22 cellular contexts compared by ENCODE assay signal in the genomic region with DNA sequence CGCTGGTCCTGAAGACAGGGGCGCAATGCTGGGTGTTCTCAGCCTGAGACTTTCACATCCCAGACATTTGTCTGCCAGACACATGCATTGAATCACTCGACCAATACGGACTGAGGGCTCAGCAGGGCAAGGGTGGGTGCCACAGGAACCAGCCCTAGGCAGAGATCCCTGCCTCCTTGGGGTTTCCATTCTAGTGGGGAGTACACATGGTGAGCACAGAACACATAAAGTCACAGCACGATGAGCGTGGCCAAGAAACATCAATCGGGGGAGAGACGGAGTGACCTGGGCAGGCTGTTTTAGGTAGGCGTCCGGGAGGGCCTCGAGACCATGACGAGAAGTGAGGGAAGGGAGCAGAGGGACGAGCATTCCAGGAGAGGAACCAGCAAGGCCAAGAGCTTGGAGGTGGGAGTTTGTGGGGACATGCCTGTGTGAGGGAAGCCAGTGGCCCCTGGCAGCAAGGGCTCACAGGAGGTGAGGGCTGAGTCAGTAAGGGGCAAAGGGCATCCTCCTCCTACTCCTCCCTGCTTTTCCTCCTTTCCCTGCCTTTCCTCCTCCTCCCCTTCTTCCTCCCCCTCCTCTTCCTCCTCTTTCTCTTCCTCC.
DNase-seq lines count a peak whose midpoint lies in the region; ATAC-seq, FAIRE-seq and TF ChIP-seq lines count a peak whose summit lies in the region.
"Had no signal": no experiment of that assay in that cellular context is flagged by ENCODE, and none has a peak within 500 bp of the region (broad histone marks: within the 10 kb centered on the region; RNA-seq: fewer than 3 reads in every experiment).

No MANE protein-coding gene starts in this region.

- H3K4me3 ChIP-seq in A673 (ENCODE audit: low read depth, low read length, poor library complexity, severe bottlenecking): no peak overlapping the region
- H3K4me3 ChIP-seq in HEK293 (ENCODE audit: low read depth, low read length): no peak overlapping the region
- peak overlapping the region in 1 of 2 donors; percentile 50 for H3K4me3 ChIP-seq in neuronal stem cell (ENCODE audit: low read length in 2 of 2)
- H3K4me3 ChIP-seq: GM23338 had no signal

- H3K36me3 ChIP-seq in A673 (ENCODE audit: insufficient read depth, low read length, poor library complexity, severe bottlenecking): no peaks in the 10 kb centered on the region
- no peaks in the 10 kb centered on the region for H3K36me3 ChIP-seq in HEK293 (ENCODE audit: control insufficient read depth in 2 of 2, insufficient read depth in 1 of 2, low read length in 2 of 2)
- H3K36me3 ChIP-seq in neuronal stem cell (replicated peaks in 1 of 2; ENCODE audit: control insufficient read depth in 2 of 2, insufficient read depth in 2 of 2, low read length in 2 of 2): peaks cover 0 to 2% of the 10 kb centered on the region in 2 donors
- H3K36me3 ChIP-seq: BE2C had no signal

- no CpG with 5 or more reads among the region's 13 CpGs for WGBS in neuronal stem cell (ENCODE audit: extremely low coverage in 2 of 2, insufficient read length in 2 of 2, insufficient replicate concordance in 1 of 2), 2 donors

- no TSS peak for BruUV-seq in A673 (replicated peaks; lab: Mats Ljungman, UMichigan)
- BruUV-seq in MCF 10A (replicated peaks; lab: Mats Ljungman, UMichigan): no TSS peak

- H3K9me3 ChIP-seq in A673 (ENCODE audit: low read depth, low read length, poor library complexity, severe bottlenecking) (no peaks in the 10 kb centered on the region), HEK293 (ENCODE audit: control insufficient read depth, insufficient read depth, low read depth, low read length) (no peaks in the 10 kb centered on the region; the same call in 1 of the 2 replicates), neuronal stem cell (replicated peaks in 1 of 2; ENCODE audit: control insufficient read depth in 2 of 2, insufficient read depth in 1 of 2, low read depth in 1 of 2, low read length in 2 of 2) (peaks cover 0 to 20% of the 10 kb centered on the region in 2 donors)
- H3K9me3 ChIP-seq: BE2C had no signal

- H3K4me2 ChIP-seq in neuronal stem cell (ENCODE audit: insufficient read depth, low read length, poor library complexity, severe bottlenecking): no peak overlapping the region
- H3K4me2 ChIP-seq: GM23338 had no signal

- peak overlapping the region; percentile 74 for H2AFZ ChIP-seq in neuronal stem cell (ENCODE audit: low read length)
- H2AFZ ChIP-seq: GM23338 had no signal

- H3K4me1 ChIP-seq in A673 (ENCODE audit: insufficient read depth, low read length, poor library complexity, severe bottlenecking) (peaks cover 19% of the 10 kb centered on the region), HEK293 (ENCODE audit: control insufficient read depth, insufficient read depth, low read length) (no peaks in the 10 kb centered on the region), neuronal stem cell (ENCODE audit: control insufficient read depth in 2 of 2, insufficient read depth in 1 of 2, low read depth in 1 of 2, low read length in 2 of 2) (peaks cover 11 to 39% of the 10 kb centered on the region in 2 donors)
- H3K4me1 ChIP-seq: BE2C had no signal

- H3K23ac ChIP-seq in neuronal stem cell (ENCODE audit: low read depth, low read length, poor library complexity): no peak overlapping the region

- H3K4me1 Mint-ChIP-seq in MCF 10A (ENCODE audit: insufficient read depth, unreplicated experiment): no peaks in the 10 kb centered on the region
- H3K4me1 Mint-ChIP-seq: CD4-positive, CD25-positive, alpha-beta regulatory T cell; CD8-positive, alpha-beta memory T cell; GM23338 had no signal

- H3K4me3 Mint-ChIP-seq in MCF 10A (ENCODE audit: unreplicated experiment): no peak overlapping the region
- H3K4me3 Mint-ChIP-seq: CD4-positive, CD25-positive, alpha-beta regulatory T cell; GM23338 had no signal

- H4K8ac ChIP-seq in neuronal stem cell (ENCODE audit: low read depth, low read length): no peak overlapping the region

- TF ChIP-seq CTCF in A673 (conservative IDR thresholded peaks at IDR 0.05; ENCODE audit: low read depth, low read length) (no peak), HEK293 (tag by site-specific recombination; IDR thresholded peaks at IDR 0.05) (no peak), MCF 10A (IDR thresholded peaks at IDR 0.05; ENCODE audit: unreplicated experiment) (no peak)

- H2BK120ac ChIP-seq in neuronal stem cell (ENCODE audit: low read depth, low read length): no peak overlapping the region

- CTCF ChIA-PET in A673 (lab: Charles Lee): no interaction called here
- CTCF ChIA-PET in HEK293 (lab: Yijun Ruan, JAX): no interaction called here
- CTCF ChIA-PET in MCF 10A (lab: Yijun Ruan, JAX): no interaction called here

- H3K14ac ChIP-seq in neuronal stem cell (ENCODE audit: low read length): no peak overlapping the region

- no peaks in the 10 kb centered on the region for H3K79me1 ChIP-seq in neuronal stem cell (ENCODE audit: low read depth, low read length)

- peak overlapping the region; percentile 73 for H2AK5ac ChIP-seq in neuronal stem cell (ENCODE audit: low read depth, low read length)

- H3K27ac ChIP-seq in A673 (ENCODE audit: low read depth, low read length, poor library complexity, severe bottlenecking) (peak overlapping the region; percentile 94), HEK293 (ENCODE audit: extremely low read depth, low read depth, low read length) (no peak overlapping the region), neuronal stem cell (replicated peaks; ENCODE audit: low read length) (peak overlapping the region; percentile 63)

- peak overlapping the region; percentile 6 for H2BK5ac ChIP-seq in neuronal stem cell (ENCODE audit: low read length)

- POLR2A ChIA-PET in A673 (lab: Charles Lee; ENCODE audit: low non-redundant PET) (no interaction called here), HEK293 (lab: Yijun Ruan, JAX) (no interaction called here), MCF 10A (lab: Yijun Ruan, JAX) (no interaction called here)

- no peak for ATAC-seq in GM21381 (IDR thresholded peaks at IDR 0.05; ENCODE audit: unreplicated experiment)
- ATAC-seq: GM23338 had no signal

- no peak overlapping the region for H3K27ac Mint-ChIP-seq in MCF 10A (ENCODE audit: low read depth, unreplicated experiment)
- H3K27ac Mint-ChIP-seq: CD4-positive, CD25-positive, alpha-beta regulatory T cell; CD8-positive, alpha-beta memory T cell; GM23338 had no signal

- no peaks in the 10 kb centered on the region for H3K27me3 ChIP-seq in A673 (replicated peaks; ENCODE audit: insufficient read depth, low read depth, low read length, poor library complexity)
- H3K27me3 ChIP-seq in neuronal stem cell (ENCODE audit: control insufficient read depth in 3 of 3, insufficient read depth in 3 of 3, low read depth in 1 of 3, low read length in 3 of 3): peaks cover 0 to 17% (median 0%) of the 10 kb centered on the region in 3 experiments
- H3K27me3 ChIP-seq: BE2C had no signal

- peak overlapping the region; percentile 44 for H3K18ac ChIP-seq in neuronal stem cell (ENCODE audit: low read length)

- no peaks in the 10 kb centered on the region for H3K27me3 Mint-ChIP-seq in MCF 10A (ENCODE audit: insufficient read depth, unreplicated experiment)
- H3K27me3 Mint-ChIP-seq: CD4-positive, CD25-positive, alpha-beta regulatory T cell had no signal

- FAIRE-seq in urothelium cell line (lab: Jason Lieb, UNC): peak; percentile 23
- FAIRE-seq: G401.6, GM12891, GM18507, H54 had no signal

- no peak overlapping the region for H4K91ac ChIP-seq in neuronal stem cell (ENCODE audit: low read depth, low read length, poor library complexity)

- DNase-seq in A673 (ENCODE audit: low spot score) (no peak), neuronal stem cell (ENCODE audit: low spot score) (no peak), urothelium cell line (ENCODE audit: low spot score) (no peak), MCF 10A (ENCODE audit: unreplicated experiment) (no peak), iPS-NIHi7 (ENCODE audit: extremely low spot score) (no peak)
- DNase-seq: ACHN; BE2C; C1 segment of cervical spinal cord; CD4-positive, CD25-positive, alpha-beta regulatory T cell; CD8-positive, alpha-beta memory T cell; COR-L47; DMS 273 treated with DMSO at 0.1 percent for 48 hours; DMS53; DND-41; HCEC 1CT had no signal

- intact Hi-C loops in A673 (cut with micrococcal nuclease; ENCODE audit: unreplicated experiment): no loop called here
- intact Hi-C loops in MCF 10A (cut with micrococcal nuclease): no loop called here

- peaks cover 46% of the 10 kb centered on the region for H3K9me3 Mint-ChIP-seq in MCF 10A (ENCODE audit: unreplicated experiment)

- H3K4ac ChIP-seq in neuronal stem cell (ENCODE audit: low read length): peak overlapping the region; percentile 87

- H3K9ac ChIP-seq in neuronal stem cell (ENCODE audit: low read depth, low read length, poor library complexity): peak overlapping the region; percentile 13

- peak overlapping the region; percentile 85 for H2BK12ac ChIP-seq in neuronal stem cell (ENCODE audit: low read length)

- peak overlapping the region; percentile 20 for H2BK15ac ChIP-seq in neuronal stem cell (ENCODE audit: low read length)

- no peaks in the 10 kb centered on the region for H3K36me3 Mint-ChIP-seq in MCF 10A (ENCODE audit: insufficient read depth, unreplicated experiment)
- H3K36me3 Mint-ChIP-seq: CD8-positive, alpha-beta memory T cell had no signal

TF ChIP-seq in HEK293, 187 proteins besides CTCF, POLR2A, EP300 and RAD21:
- peak; percentile 21; the same call in 1 of the 2 replicates for TF ChIP-seq HOXD13 (CRISPR knock-in tag; IDR thresholded peaks at IDR 0.05; ENCODE audit: borderline replicate concordance)
- TF ChIP-seq ZNF626 (tag by site-specific recombination; IDR thresholded peaks at IDR 0.05): no peak
- TF ChIP-seq, protein P1, sequence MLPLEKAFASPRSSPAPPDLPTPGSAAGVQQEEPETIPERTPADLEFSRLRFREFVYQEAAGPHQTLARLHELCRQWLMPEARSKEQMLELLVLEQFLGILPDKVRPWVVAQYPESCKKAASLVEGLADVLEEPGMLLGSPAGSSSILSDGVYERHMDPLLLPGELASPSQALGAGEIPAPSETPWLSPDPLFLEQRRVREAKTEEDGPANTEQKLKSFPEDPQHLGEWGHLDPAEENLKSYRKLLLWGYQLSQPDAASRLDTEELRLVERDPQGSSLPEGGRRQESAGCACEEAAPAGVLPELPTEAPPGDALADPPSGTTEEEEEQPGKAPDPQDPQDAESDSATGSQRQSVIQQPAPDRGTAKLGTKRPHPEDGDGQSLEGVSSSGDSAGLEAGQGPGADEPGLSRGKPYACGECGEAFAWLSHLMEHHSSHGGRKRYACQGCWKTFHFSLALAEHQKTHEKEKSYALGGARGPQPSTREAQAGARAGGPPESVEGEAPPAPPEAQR (tag by site-specific recombination; IDR thresholded peaks at IDR 0.05): no peak
- TF ChIP-seq ZNF274 (IDR thresholded peaks at IDR 0.05; ENCODE audit: low read length): no peak
- no peak for TF ChIP-seq ZNF274 (tag by site-specific recombination; IDR thresholded peaks at IDR 0.05; ENCODE audit: borderline replicate concordance)
